Comparison of ENCODE assay signal across 7 cellular contexts in the genomic region with DNA sequence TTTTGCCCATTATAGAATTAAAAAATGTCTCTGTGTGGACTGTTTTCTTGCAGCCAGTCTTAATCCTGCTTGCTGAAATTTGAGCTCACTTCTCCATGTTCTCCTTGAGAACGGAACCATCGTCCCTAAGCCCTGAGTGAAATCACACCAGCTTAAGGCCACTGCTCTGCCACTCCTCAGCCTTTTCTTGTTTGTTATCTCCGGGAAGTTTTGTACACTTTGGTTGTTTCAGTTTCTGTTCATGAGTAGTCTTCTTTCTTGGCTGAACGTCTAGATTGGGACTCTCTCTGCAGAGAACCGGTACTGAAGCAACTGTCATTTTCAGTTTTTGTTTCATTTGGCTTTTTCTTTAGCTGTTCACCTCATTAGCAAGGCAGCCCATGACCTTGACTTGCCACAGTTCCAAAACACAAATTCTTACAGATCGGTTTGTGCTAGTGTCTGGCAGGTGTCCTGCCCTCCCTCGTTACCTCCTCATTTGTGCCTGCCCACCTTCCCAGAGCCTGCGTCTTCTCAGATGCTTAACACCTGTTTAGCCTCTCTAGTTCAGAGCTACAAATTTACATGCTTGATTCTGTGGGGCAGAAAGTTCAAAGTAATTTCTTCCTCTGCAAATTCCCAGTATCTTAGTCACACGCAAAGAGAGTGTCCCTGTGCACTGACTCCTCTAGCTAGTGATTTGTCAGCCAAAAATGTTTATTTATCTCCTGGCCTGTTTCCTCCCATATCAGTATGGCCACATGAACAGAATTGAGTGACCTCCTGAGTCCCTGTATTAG. TPM values are rescaled to one million over a fixed set of nuclear protein-coding genes. Genes with fewer than 3 reads are reported as not detected.
DNase-seq lines count a peak whose midpoint lies in the region; ATAC-seq and TF ChIP-seq lines count a peak whose summit lies in the region.

No MANE protein-coding gene starts in this region.

- H3K27me3 ChIP-seq in Peyer's patch (no peaks in the 10 kb centered on the region), sigmoid colon (no peaks in the 10 kb centered on the region)

- DNase-seq in Peyer's patch (no peak), sigmoid colon (no peak), NCI-H1417 treated with DMSO at 0.1 percent for 48 hours (lab: John Stamatoyannopoulos, UW) (no peak), 8988T (no peak)

- peaks cover 4 to 27% (median 7%) of the 10 kb centered on the region in 4 donors for H3K4me1 ChIP-seq in Peyer's patch
- H3K4me1 ChIP-seq in sigmoid colon: peaks cover 0 to 12% (median 0%) of the 10 kb centered on the region in 4 donors

- intact Hi-C loops in sigmoid colon (cut with DNase I): no loop called here

- peak overlapping the region in 3 of 4 donors; percentile 5 to 38 (median 28) for H3K4me3 ChIP-seq in Peyer's patch
- peak overlapping the region in 2 of 4 donors; percentile 8 to 9 for H3K4me3 ChIP-seq in sigmoid colon

- WGBS in sigmoid colon, 2 donors: 7 to 12% methylated on average over 9 of the region's 9 CpGs

- H3K36me3 ChIP-seq in Peyer's patch: peaks cover 0 to 30% (median 0%) of the 10 kb centered on the region in 3 donors
- peaks cover 10 to 71% (median 14%) of the 10 kb centered on the region in 4 donors for H3K36me3 ChIP-seq in sigmoid colon

- TF ChIP-seq CTCF in Peyer's patch (IDR thresholded peaks at IDR 0.05) (no peak), sigmoid colon (IDR thresholded peaks at IDR 0.05) (no peak)

- no peaks in the 10 kb centered on the region for H3K9me3 ChIP-seq in Peyer's patch
- no peaks in the 10 kb centered on the region for H3K9me3 ChIP-seq in sigmoid colon

- no peak for TF ChIP-seq POLR2A in Peyer's patch (IDR thresholded peaks at IDR 0.05)
- no peak for TF ChIP-seq POLR2A in sigmoid colon (IDR thresholded peaks at IDR 0.05)

- ATAC-seq in GM18870 (IDR thresholded peaks at IDR 0.05; ENCODE audit: unreplicated experiment): peak; percentile 97
- peak; percentile 91 for ATAC-seq in HG02763 (IDR thresholded peaks at IDR 0.05; ENCODE audit: unreplicated experiment)
- peak; percentile 55 for ATAC-seq in esophagus mucosa

- no peak for TF ChIP-seq EP300 in sigmoid colon (IDR thresholded peaks at IDR 0.05)

- H3K27ac ChIP-seq in Peyer's patch: peak overlapping the region; percentile 62 to 82 (median 75)
- H3K27ac ChIP-seq in sigmoid colon: peak overlapping the region; percentile 6 to 54 (median 30)

RNA-seq across cellular contexts. Expression of gene PSEN2, which starts 12.4 kb away (rescaled TPM):
- total RNA-seq in Peyer's patch (10 to 100 TPM; 31.4 to 57.8 (median 39.1) TPM), esophagus mucosa (6.9 TPM), sigmoid colon (10 to 100 TPM; 23.2 to 56.8 (median 32.8) TPM)
- polyA plus RNA-seq in sigmoid colon: 10 to 100 TPM in 2 of 3 donors, 1 to 10 TPM in 1; 4.4 to 16.9 (median 10.8) TPM

RNA-seq across cellular contexts. Expression of gene COQ8A, which starts 57.3 kb away (rescaled TPM):
- total RNA-seq in Peyer's patch (100 to 1,000 TPM in 1 of 4 donors, 10 to 100 TPM in 3; 25.2 to 108 (median 48.3) TPM), esophagus mucosa (6.3 TPM), sigmoid colon (100 to 1,000 TPM in 2 of 4 donors, 10 to 100 TPM in 2; 57.8 to 129 (median 91.6) TPM)
- 10 to 100 TPM; 20.3 to 60.2 (median 20.4) TPM for polyA plus RNA-seq in sigmoid colon
